In the genomic region with DNA sequence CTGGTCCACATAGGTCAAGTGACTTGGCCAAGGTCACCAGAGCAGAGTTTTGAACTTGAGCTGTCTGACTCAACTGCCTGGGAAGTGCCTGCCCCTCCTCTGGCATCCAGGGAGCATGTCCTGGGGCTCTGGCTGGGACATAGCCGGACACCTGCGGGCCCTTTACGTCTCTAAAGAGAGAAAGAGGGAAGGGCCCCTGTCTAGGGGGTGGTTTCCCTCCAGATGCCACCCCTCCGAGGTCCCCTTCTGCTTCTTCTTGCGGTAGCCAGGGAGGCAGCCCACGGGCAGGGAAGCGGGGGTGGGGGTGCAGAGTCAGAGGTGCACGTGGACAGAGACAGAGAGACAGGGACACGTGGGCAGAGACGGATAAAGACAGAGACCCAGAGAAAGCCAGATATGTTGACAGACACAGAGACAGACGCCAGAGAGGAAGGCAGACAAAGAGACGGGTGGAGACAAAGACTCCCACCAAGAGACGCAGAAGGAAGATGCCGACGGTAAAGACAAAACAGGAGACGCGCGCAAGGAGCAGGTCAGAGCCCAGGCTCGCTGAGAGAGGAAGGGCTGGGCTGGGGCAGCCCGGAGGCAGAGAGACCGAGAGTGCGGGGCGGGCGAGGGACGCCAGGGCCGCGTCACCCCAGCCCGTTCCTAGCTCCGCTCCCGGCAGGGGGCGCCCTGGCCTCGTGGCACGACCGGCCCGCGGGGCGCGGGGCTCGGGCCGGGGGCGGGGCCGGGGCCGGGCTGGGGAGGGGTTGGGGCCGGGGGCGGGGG, we compare ENCODE assay signal across 9 cellular contexts. TPM values are rescaled to one million over a fixed set of nuclear protein-coding genes. Genes with fewer than 3 reads are reported as not detected.
DNase-seq lines count a peak whose midpoint lies in the region; ATAC-seq, FAIRE-seq and TF ChIP-seq lines count a peak whose summit lies in the region.
"Had no signal": no experiment of that assay in that cellular context is flagged by ENCODE, and none has a peak within 500 bp of the region (broad histone marks: within the 10 kb centered on the region; RNA-seq: fewer than 3 reads in every experiment).

No MANE protein-coding gene starts in this region.

- H3K4me2 ChIP-seq in HepG2 (ENCODE audit: low read depth, low read length) = peak overlapping the region; percentile 73

- no peak overlapping the region for H3K27ac ChIP-seq in HepG2 (ENCODE audit: extremely low read length, insufficient read depth, low read length)

- peak; percentile 93 for ATAC-seq in HepG2

- peaks cover 10% of the 10 kb centered on the region for H3K4me1 ChIP-seq in HepG2 (ENCODE audit: insufficient read depth, low read length)

- WGBS in HepG2 (ENCODE audit: low lambda C conversion rate) = 5% methylated on average over 17 of the region's 45 CpGs

- no TSS peak for BruUV-seq in HepG2 (replicated peaks; lab: Mats Ljungman, UMichigan)

- H3K27ac Mint-ChIP-seq in chondrocyte (ENCODE audit: unreplicated experiment) = peak overlapping the region; percentile 73

- CTCF ChIA-PET in HepG2 (lab: Yijun Ruan, JAX; ENCODE audit: low intra/inter-chr PET ratio, low total read pairs) = interaction anchor here (0.8 to 1.3 kb wide), 4 partner anchors 26 to 150 kb away, joined by 4 to 7 read pairs (median 6); no protein-coding TSS in a partner anchor

- no peak; the same call in 1 of the 2 replicates for TF ChIP-seq RAD21 in HepG2 (CRISPR knock-in tag; IDR thresholded peaks at IDR 0.05)

- peaks cover 7% of the 10 kb centered on the region for H3K27me3 Mint-ChIP-seq in chondrocyte (ENCODE audit: low read depth)

- no peaks in the 10 kb centered on the region for H4K20me1 ChIP-seq in HepG2 (ENCODE audit: insufficient read depth, low read length)

- peak; percentile 78 for TF ChIP-seq CTCF in chondrocyte (IDR thresholded peaks at IDR 0.05)
- TF ChIP-seq CTCF in HepG2 (CRISPR knock-in tag; IDR thresholded peaks at IDR 0.05) = peak; percentile 73

- H3K9me3 Mint-ChIP-seq in chondrocyte (ENCODE audit: low read depth) = no peaks in the 10 kb centered on the region

- no peak overlapping the region for H2AFZ ChIP-seq in HepG2 (ENCODE audit: low read length)

- in situ Hi-C loops in HepG2 (cut with HindIII; ENCODE audit: extremely low pct_ligation_motif_present, low pct_unique_long_range_greater_than_20kb) = no loop called here

- H3K27me3 ChIP-seq in HepG2 (ENCODE audit: control insufficient read depth in 1 of 2, insufficient read depth in 2 of 2, low read length in 2 of 2) = peaks cover 5 to 70% of the 10 kb centered on the region in 2 experiments; a peak in 4 of 5 replicates

- TF ChIP-seq EP300 in HepG2 (IDR thresholded peaks at IDR 0.05; ENCODE audit: low read depth in 2 of 2, low read length in 2 of 2) = no peak
- TF ChIP-seq EP300 in HepG2 (CRISPR knock-in tag; IDR thresholded peaks at IDR 0.05; ENCODE audit: borderline replicate concordance) = no peak

- no peak for FAIRE-seq in HepG2 (lab: Jason Lieb, UNC)

- H3K4me3 ChIP-seq in HepG2 (replicated peaks in 1 of 3; ENCODE audit: insufficient read depth in 1 of 3, low read depth in 2 of 3, low read length in 3 of 3) = peak overlapping the region in 2 of 3 experiments; percentile 40 to 59; a peak in 5 of 6 replicates

- H3K4me1 Mint-ChIP-seq in chondrocyte (ENCODE audit: low read depth) = peaks cover 33% of the 10 kb centered on the region

- H3K36me3 ChIP-seq in HepG2 (replicated peaks in 1 of 2; ENCODE audit: control insufficient read depth in 1 of 2, insufficient read depth in 2 of 2, low read length in 2 of 2) = no peaks in the 10 kb centered on the region

- intact Hi-C loops in HepG2 (cut with micrococcal nuclease; ENCODE audit: unreplicated experiment) = no loop called here

- H3K9ac ChIP-seq in HepG2 (ENCODE audit: insufficient read depth, low read depth, low read length) = no peak overlapping the region

- no peaks in the 10 kb centered on the region for H3K79me2 ChIP-seq in HepG2 (ENCODE audit: insufficient read depth, low read length)

- peak overlapping the region; percentile 74 for H3K4me3 Mint-ChIP-seq in chondrocyte (ENCODE audit: unreplicated experiment)

- DNase-seq in DMS53 treated with DMSO at 0.1 percent for 48 hours (lab: John Stamatoyannopoulos, UW; ENCODE audit: unreplicated experiment) (peak; percentile 33), LoVo (ENCODE audit: low spot score) (peak; percentile 8), chondrocyte (ENCODE audit: low spot score) (peak; percentile 73), HepG2 (ENCODE audit: low spot score) (no peak), pons (ENCODE audit: low spot score) (no peak), cerebellar nuclear complex (lab: John Stamatoyannopoulos, UW) (no peak)
- peak; percentile 29 to 46 (median 45) for DNase-seq in activated CD4-positive, CD25-positive, alpha-beta regulatory T cell (lab: John Stamatoyannopoulos, UW)
- DNase-seq in stimulated activated CD4-positive, alpha-beta T cell treated with anti-CD3 and anti-CD28 coated beads, TNF-alpha, amount 100 ng/mL, for 24 hours (ENCODE audit: low read depth in 3 of 3) = peak; percentile 38 to 70 (median 42)

- H3K36me3 Mint-ChIP-seq in chondrocyte (ENCODE audit: low read depth) = no peaks in the 10 kb centered on the region

- no peaks in the 10 kb centered on the region for H3K9me3 ChIP-seq in HepG2 (ENCODE audit: low read length)

- POLR2A ChIA-PET in HepG2 (lab: Yijun Ruan, JAX) = no interaction called here

- no peak for TF ChIP-seq POLR2A in HepG2 (IDR thresholded peaks at IDR 0.05; ENCODE audit: insufficient read depth in 1 of 2, low read depth in 2 of 2, low read length in 2 of 2)

TF ChIP-seq in HepG2, 621 proteins besides CTCF, POLR2A, EP300 and RAD21 (continues in another document):
- TF ChIP-seq ATF7-NPFF (CRISPR knock-in tag; IDR thresholded peaks at IDR 0.05; ENCODE audit: low read depth) (0 out of 2 replicates have a peak, but pooled peaks have one; percentile 14), ATF3 (CRISPR knock-in tag; IDR thresholded peaks at IDR 0.05) (peak; percentile 29; the same call in 1 of the 2 replicates), MYC (CRISPR knock-in tag; IDR thresholded peaks at IDR 0.05; ENCODE audit: borderline replicate concordance) (peak; percentile 50; the same call in 1 of the 2 replicates), FOXC1 (CRISPR knock-in tag; IDR thresholded peaks at IDR 0.05; ENCODE audit: borderline replicate concordance) (no peak), ERF (CRISPR knock-in tag; IDR thresholded peaks at IDR 0.05) (peak; percentile 52; the same call in 1 of the 2 replicates)
- TF ChIP-seq, protein P1, sequence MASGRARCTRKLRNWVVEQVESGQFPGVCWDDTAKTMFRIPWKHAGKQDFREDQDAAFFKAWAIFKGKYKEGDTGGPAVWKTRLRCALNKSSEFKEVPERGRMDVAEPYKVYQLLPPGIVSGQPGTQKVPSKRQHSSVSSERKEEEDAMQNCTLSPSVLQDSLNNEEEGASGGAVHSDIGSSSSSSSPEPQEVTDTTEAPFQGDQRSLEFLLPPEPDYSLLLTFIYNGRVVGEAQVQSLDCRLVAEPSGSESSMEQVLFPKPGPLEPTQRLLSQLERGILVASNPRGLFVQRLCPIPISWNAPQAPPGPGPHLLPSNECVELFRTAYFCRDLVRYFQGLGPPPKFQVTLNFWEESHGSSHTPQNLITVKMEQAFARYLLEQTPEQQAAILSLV (CRISPR knock-in tag; IDR thresholded peaks at IDR 0.05; ENCODE audit: borderline replicate concordance) = 0 out of 2 replicates have a peak, but pooled peaks have one; percentile 10

RNA-seq across cellular contexts. Expression of gene ALPL, which starts 0.5 kb away (rescaled TPM):
- total RNA-seq in chondrocyte = 17.6 to 37.0 TPM (median 19.2 TPM) in 3 replicates
- total RNA-seq in HepG2 (2016; rRNA removed; fragmentation: Illumina TruSeq; extraction: Trizol) = not detected in 2 replicates
- not detected in 2 replicates for total RNA-seq in HepG2 (2016; cell fraction: cytosol; rRNA removed; fragmentation: Illumina TruSeq; extraction: Trizol; ENCODE audit: low read depth)
- total RNA-seq in HepG2 (2016; cell fraction: insoluble cytoplasmic fraction; rRNA removed; fragmentation: Illumina TruSeq; extraction: Trizol) = not detected in 2 replicates
- not detected in 2 replicates for total RNA-seq in HepG2 (2016; cell fraction: membrane; rRNA removed; fragmentation: Illumina TruSeq; extraction: Trizol)
- not detected in 2 replicates for total RNA-seq in HepG2 (2016; cell fraction: nucleus; rRNA removed; fragmentation: Illumina TruSeq; extraction: Trizol)
- polyA plus RNA-seq in HepG2 (2011; rRNA removed) = 0.12 and 0.20 TPM in 2 replicates
- polyA plus RNA-seq in HepG2 (2011; cell fraction: cytosol; rRNA removed) = 0.18 and 0.23 TPM in 2 replicates
- polyA plus RNA-seq in HepG2 (2011; cell fraction: nucleus; rRNA removed) = 0.17 and 0.27 TPM in 2 replicates
- polyA plus RNA-seq in HepG2 (2012) = not detected in 2 replicates
- polyA plus RNA-seq in HepG2 (2016; cell fraction: cytosol; fragmentation: Illumina TruSeq; extraction: Trizol; ENCODE audit: low read depth) = 0.09 TPM in 1 of 2 replicates, not detected in the other
- polyA plus RNA-seq in HepG2 (2016; cell fraction: insoluble cytoplasmic fraction; fragmentation: Illumina TruSeq; extraction: Trizol; ENCODE audit: low read depth) = not detected in 2 replicates
- polyA plus RNA-seq in HepG2 (2016; cell fraction: membrane; fragmentation: Illumina TruSeq; extraction: Trizol; ENCODE audit: low read depth) = 0.15 TPM in 1 of 2 replicates, not detected in the other
- 0.30 TPM in 1 of 2 replicates, not detected in the other for polyA plus RNA-seq in HepG2 (2016; cell fraction: nucleus; fragmentation: Illumina TruSeq; extraction: Trizol; ENCODE audit: insufficient read depth, low read depth)
- 1.3 TPM in 1 of 2 replicates, not detected in the other for polyA minus RNA-seq in HepG2 (2011; rRNA and poly(A)+ RNA removed; ENCODE audit: low replicate concordance)
- polyA minus RNA-seq in HepG2 (2011; cell fraction: cytosol; rRNA and poly(A)+ RNA removed) = not detected in 2 replicates
- not detected in 2 replicates for polyA minus RNA-seq in HepG2 (2011; cell fraction: nucleus; rRNA and poly(A)+ RNA removed)
- total RNA-seq: T-helper 2 cell treated with Interferon-gamma antibody and Interleukin-4, amounts not matched to agents 100 ng/mL and 5 ng/mL, for 36 hours had no signal

Comparison
In these comparisons a context has a peak if more than half of its experiments do, and no peak if none do; other contexts are left out.
1. DNase-seq: peak in DMS53 treated with DMSO at 0.1 percent for 48 hours (single experiment), LoVo (single experiment), activated CD4-positive, CD25-positive, alpha-beta regulatory T cell (4 of 4), chondrocyte (single experiment) and stimulated activated CD4-positive, alpha-beta T cell treated with anti-CD3 and anti-CD28 coated beads, TNF-alpha, amount 100 ng/mL, for 24 hours (3 of 3); none in HepG2 (single experiment), pons (single experiment) and cerebellar nuclear complex (0 of 2).
2. RNA of gene ALPL, which starts 0.5 kb away (total RNA-seq): 17.6 to 37.0 TPM in chondrocyte; not detected in HepG2; every median in the first group is over 10 times any median in the second.